In the genomic region with DNA sequence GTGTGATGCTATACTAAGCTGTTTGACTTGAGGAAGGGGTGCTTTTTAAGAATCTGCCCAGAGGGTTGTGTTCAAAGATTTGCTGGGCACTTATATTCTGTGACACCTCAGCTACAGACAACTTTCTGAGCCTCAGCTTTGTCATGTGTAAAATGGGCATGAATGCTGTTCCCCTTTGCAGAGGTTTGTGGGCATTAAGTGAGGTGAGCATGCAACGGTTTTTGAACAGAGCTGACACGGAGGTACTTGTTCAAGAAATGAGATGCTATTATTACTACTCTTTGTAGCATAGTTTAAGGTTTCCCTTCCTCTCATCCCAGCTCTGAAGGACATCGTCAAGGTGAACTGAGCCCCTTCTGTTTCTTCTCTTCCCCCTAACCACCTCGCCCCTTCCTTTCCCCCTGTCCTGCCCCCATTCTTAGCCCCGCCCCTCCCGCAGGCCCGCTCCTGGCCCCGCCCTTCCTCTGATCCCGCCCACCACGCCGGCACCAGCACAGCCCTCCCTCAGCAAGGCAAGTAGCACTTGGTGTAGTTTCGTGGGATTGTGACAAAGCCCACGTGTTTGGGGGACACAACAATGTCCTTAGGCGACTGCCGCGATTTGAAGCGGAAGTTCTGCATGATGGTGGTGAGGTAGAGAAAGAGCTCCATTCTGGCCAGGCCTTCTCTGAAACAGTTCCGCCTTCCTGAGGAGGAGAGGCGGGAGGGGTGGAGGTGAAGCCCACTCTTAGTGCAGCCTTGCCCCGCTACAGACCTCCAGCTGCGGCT, we compare ENCODE assay signal across 1 cellular context.
TF ChIP-seq lines count a peak whose summit lies in the region.

No MANE protein-coding gene starts in this region.

TF ChIP-seq in K562, 482 proteins besides CTCF, POLR2A, EP300 and RAD21 (continued from another document and continues in another):
- TF ChIP-seq, protein P1, sequence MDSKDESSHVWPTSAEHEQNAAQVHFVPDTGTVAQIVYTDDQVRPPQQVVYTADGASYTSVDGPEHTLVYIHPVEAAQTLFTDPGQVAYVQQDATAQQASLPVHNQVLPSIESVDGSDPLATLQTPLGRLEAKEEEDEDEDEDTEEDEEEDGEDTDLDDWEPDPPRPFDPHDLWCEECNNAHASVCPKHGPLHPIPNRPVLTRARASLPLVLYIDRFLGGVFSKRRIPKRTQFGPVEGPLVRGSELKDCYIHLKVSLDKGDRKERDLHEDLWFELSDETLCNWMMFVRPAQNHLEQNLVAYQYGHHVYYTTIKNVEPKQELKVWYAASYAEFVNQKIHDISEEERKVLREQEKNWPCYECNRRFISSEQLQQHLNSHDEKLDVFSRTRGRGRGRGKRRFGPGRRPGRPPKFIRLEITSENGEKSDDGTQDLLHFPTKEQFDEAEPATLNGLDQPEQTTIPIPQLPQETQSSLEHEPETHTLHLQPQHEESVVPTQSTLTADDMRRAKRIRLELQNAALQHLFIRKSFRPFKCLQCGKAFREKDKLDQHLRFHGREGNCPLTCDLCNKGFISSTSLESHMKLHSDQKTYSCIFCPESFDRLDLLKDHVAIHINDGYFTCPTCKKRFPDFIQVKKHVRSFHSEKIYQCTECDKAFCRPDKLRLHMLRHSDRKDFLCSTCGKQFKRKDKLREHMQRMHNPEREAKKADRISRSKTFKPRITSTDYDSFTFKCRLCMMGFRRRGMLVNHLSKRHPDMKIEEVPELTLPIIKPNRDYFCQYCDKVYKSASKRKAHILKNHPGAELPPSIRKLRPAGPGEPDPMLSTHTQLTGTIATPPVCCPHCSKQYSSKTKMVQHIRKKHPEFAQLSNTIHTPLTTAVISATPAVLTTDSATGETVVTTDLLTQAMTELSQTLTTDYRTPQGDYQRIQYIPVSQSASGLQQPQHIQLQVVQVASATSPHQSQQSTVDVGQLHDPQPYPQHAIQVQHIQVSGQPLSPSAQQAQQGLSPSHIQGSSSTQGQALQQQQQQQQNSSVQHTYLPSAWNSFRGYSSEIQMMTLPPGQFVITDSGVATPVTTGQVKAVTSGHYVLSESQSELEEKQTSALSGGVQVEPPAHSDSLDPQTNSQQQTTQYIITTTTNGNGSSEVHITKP (IDR thresholded peaks at IDR 0.05; ENCODE audit: partially characterized antibody): no peak
- TF ChIP-seq ZSCAN32 (CRISPR knock-in tag; IDR thresholded peaks at IDR 0.05) (no peak), COPS2 (conservative IDR thresholded peaks at IDR 0.05) (no peak), MYC (IDR thresholded peaks at IDR 0.05; ENCODE audit: low read depth, low read length) (peak; percentile 35; the same call in 1 of the 2 replicates), MYC (CRISPR knock-in tag; IDR thresholded peaks at IDR 0.05; ENCODE audit: borderline replicate concordance, low read depth) (no peak), TCF3 (CRISPR knock-in tag; IDR thresholded peaks at IDR 0.05) (no peak), SIRT6 (IDR thresholded peaks at IDR 0.05; ENCODE audit: low read depth, low read length) (no peak), FOXK1 (CRISPR knock-in tag; IDR thresholded peaks at IDR 0.05; ENCODE audit: borderline replicate concordance) (no peak), HOXB6 (CRISPR knock-in tag; IDR thresholded peaks at IDR 0.05; ENCODE audit: borderline replicate concordance) (no peak), ZNF695 (CRISPR knock-in tag; IDR thresholded peaks at IDR 0.05) (no peak), SRSF3 (IDR thresholded peaks at IDR 0.05; ENCODE audit: insufficient read depth, low read length) (no peak), NCOA4 (IDR thresholded peaks at IDR 0.05; ENCODE audit: partially characterized antibody) (no peak), NCOA2 (IDR thresholded peaks at IDR 0.05; ENCODE audit: partially characterized antibody in 2 of 2) (no peak), CREB1 (IDR thresholded peaks at IDR 0.05) (no peak), CREB1 (CRISPR knock-in tag; IDR thresholded peaks at IDR 0.05) (no peak), ZNF146 (CRISPR knock-in tag; IDR thresholded peaks at IDR 0.05; ENCODE audit: unreplicated experiment) (no peak), NFYB (IDR thresholded peaks at IDR 0.05; ENCODE audit: extremely low read depth, insufficient read length) (no peak), CHCHD3 (CRISPR knock-in tag; IDR thresholded peaks at IDR 0.05) (no peak), RBM25 (IDR thresholded peaks at IDR 0.05; ENCODE audit: low read depth, low read length, severe bottlenecking) (peak; percentile 70), GTF2F1 (IDR thresholded peaks at IDR 0.05; ENCODE audit: low read depth, low read length) (no peak), ZNF174 (CRISPR knock-in tag; IDR thresholded peaks at IDR 0.05) (no peak), PYGO2 (tag; IDR thresholded peaks at IDR 0.05) (no peak), KDM4B (IDR thresholded peaks at IDR 0.05; ENCODE audit: borderline replicate concordance in 2 of 2, low read depth in 1 of 2) (no peak), PML (IDR thresholded peaks at IDR 0.05; ENCODE audit: low read length) (no peak), MTF1 (CRISPR knock-in tag; IDR thresholded peaks at IDR 0.05; ENCODE audit: borderline replicate concordance) (no peak), ZNF41 (CRISPR knock-in tag; conservative IDR thresholded peaks at IDR 0.05) (no peak), ESRRA (IDR thresholded peaks at IDR 0.05; ENCODE audit: borderline replicate concordance, low read depth) (peak; percentile 51; the same call in 1 of the 2 replicates), ZNF561 (CRISPR knock-in tag; conservative IDR thresholded peaks at IDR 0.05) (no peak), YY1 (IDR thresholded peaks at IDR 0.05; ENCODE audit: borderline replicate concordance in 1 of 3, control insufficient read depth in 1 of 3, extremely low read depth in 1 of 3, insufficient read depth in 3 of 3, insufficient read length in 1 of 3, insufficient replicate concordance in 2 of 3, low read depth in 1 of 3, low read length in 2 of 3) (no peak), ZNF507 (tag; conservative IDR thresholded peaks at IDR 0.05) (no peak), GATAD2B (IDR thresholded peaks at IDR 0.05; ENCODE audit: borderline replicate concordance) (no peak), ZNF253 (CRISPR knock-in tag; conservative IDR thresholded peaks at IDR 0.05) (no peak), IRF2 (CRISPR knock-in tag; IDR thresholded peaks at IDR 0.05) (no peak), TBL1XR1 (IDR thresholded peaks at IDR 0.05; ENCODE audit: low read length in 2 of 2) (no peak), BRF1 (IDR thresholded peaks at IDR 0.05; ENCODE audit: borderline replicate concordance, extremely low read depth, insufficient read length) (no peak), CHD1 (IDR thresholded peaks at IDR 0.05; ENCODE audit: low read length) (no peak), YBX1 (IDR thresholded peaks at IDR 0.05) (no peak)
- TF ChIP-seq, protein P2, sequence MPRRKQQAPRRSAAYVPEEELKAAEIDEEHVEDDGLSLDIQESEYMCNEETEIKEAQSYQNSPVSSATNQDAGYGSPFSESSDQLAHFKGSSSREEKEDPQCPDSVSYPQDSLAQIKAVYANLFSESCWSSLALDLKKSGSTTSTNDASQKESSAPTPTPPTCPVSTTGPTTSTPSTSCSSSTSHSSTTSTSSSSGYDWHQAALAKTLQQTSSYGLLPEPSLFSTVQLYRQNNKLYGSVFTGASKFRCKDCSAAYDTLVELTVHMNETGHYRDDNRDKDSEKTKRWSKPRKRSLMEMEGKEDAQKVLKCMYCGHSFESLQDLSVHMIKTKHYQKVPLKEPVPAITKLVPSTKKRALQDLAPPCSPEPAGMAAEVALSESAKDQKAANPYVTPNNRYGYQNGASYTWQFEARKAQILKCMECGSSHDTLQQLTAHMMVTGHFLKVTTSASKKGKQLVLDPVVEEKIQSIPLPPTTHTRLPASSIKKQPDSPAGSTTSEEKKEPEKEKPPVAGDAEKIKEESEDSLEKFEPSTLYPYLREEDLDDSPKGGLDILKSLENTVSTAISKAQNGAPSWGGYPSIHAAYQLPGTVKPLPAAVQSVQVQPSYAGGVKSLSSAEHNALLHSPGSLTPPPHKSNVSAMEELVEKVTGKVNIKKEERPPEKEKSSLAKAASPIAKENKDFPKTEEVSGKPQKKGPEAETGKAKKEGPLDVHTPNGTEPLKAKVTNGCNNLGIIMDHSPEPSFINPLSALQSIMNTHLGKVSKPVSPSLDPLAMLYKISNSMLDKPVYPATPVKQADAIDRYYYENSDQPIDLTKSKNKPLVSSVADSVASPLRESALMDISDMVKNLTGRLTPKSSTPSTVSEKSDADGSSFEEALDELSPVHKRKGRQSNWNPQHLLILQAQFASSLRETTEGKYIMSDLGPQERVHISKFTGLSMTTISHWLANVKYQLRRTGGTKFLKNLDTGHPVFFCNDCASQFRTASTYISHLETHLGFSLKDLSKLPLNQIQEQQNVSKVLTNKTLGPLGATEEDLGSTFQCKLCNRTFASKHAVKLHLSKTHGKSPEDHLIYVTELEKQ (CRISPR knock-in tag; IDR thresholded peaks at IDR 0.05): no peak
- TF ChIP-seq, protein P3, sequence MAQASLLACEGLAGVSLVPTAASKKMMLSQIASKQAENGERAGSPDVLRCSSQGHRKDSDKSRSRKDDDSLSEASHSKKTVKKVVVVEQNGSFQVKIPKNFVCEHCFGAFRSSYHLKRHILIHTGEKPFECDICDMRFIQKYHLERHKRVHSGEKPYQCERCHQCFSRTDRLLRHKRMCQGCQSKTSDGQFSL (CRISPR knock-in tag; IDR thresholded peaks at IDR 0.05): 0 out of 2 replicates have a peak, but pooled peaks have one; percentile 42
- TF ChIP-seq, protein P3 (tag; IDR thresholded peaks at IDR 0.05): no peak
- TF ChIP-seq, protein P4, sequence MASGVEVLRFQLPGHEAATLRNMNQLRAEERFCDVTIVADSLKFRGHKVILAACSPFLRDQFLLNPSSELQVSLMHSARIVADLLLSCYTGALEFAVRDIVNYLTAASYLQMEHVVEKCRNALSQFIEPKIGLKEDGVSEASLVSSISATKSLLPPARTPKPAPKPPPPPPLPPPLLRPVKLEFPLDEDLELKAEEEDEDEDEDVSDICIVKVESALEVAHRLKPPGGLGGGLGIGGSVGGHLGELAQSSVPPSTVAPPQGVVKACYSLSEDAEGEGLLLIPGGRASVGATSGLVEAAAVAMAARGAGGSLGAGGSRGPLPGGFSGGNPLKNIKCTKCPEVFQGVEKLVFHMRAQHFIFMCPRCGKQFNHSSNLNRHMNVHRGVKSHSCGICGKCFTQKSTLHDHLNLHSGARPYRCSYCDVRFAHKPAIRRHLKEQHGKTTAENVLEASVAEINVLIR (CRISPR knock-in tag; IDR thresholded peaks at IDR 0.05): no peak
